Comparison of ENCODE assay signal across 18 cellular contexts in genomic region chr10:60008816-60009215, GRCh38.
DNase-seq lines count a peak whose midpoint lies in the region; ATAC-seq, FAIRE-seq and TF ChIP-seq lines count a peak whose summit lies in the region.
"Had no signal": no experiment of that assay in that cellular context is flagged by ENCODE, and none has a peak within 500 bp of the region (broad histone marks: within the 10 kb centered on the region; RNA-seq: fewer than 3 reads in every experiment).

No MANE protein-coding gene starts in this region.

- TF ChIP-seq CTCF in GM23338 (conservative IDR thresholded peaks at IDR 0.05; ENCODE audit: low read depth in 2 of 2) = 0 out of 4 replicates have a peak, but pooled peaks of 1 of the 2 experiments have one; percentile 0
- TF ChIP-seq CTCF in Panc1 (IDR thresholded peaks at IDR 0.05) = 0 out of 2 replicates have a peak, but pooled peaks have one; percentile 17
- TF ChIP-seq CTCF in epithelial cell of proximal tubule (conservative IDR thresholded peaks at IDR 0.05; ENCODE audit: low read depth, low read length) = peak; percentile 11

- H3K4me3 ChIP-seq in GM23338 (no peak overlapping the region), Panc1 (ENCODE audit: low read depth in 2 of 2, low read length in 2 of 2) (no peak overlapping the region), epithelial cell of proximal tubule (ENCODE audit: low read depth, low read length) (no peak overlapping the region)
- H3K4me3 ChIP-seq: GM23248 had no signal

- peaks cover 17% of the 10 kb centered on the region; the same call in 1 of the 2 replicates for H3K9me2 ChIP-seq in GM23338 (ENCODE audit: insufficient read depth)

- peaks cover 7% of the 10 kb centered on the region; the same call in 1 of the 3 replicates for H3K9me3 Mint-ChIP-seq in GM23338
- H3K9me3 Mint-ChIP-seq: CD4-positive, alpha-beta memory T cell had no signal

- H3K36me3 Mint-ChIP-seq in GM23338 (ENCODE audit: low read depth) = peaks cover 7% of the 10 kb centered on the region; the same call in 2 of the 3 replicates
- H3K36me3 Mint-ChIP-seq: CD4-positive, alpha-beta memory T cell had no signal

- no peak for DNase-seq in GM23338 (ENCODE audit: low spot score)
- DNase-seq in Panc1 (ENCODE audit: low read depth, low spot score) = no peak
- no peak for DNase-seq in epithelial cell of proximal tubule (ENCODE audit: low read depth)
- DNase-seq in urothelium cell line (ENCODE audit: low spot score) = peak; percentile 17
- DNase-seq in OCI-M1 (lab: John Stamatoyannopoulos, UW) = no peak
- no peak for DNase-seq in frontal cortex (ENCODE audit: low spot score in 2 of 2)
- DNase-seq in mucosa of gallbladder (ENCODE audit: low spot score) = no peak
- DNase-seq: BE2C; CD4-positive, alpha-beta memory T cell; GF-D8; GM23248; KBM-7; NCI-H1436 treated with DMSO at 0.1 percent for 48 hours; NCI-H2081; NCI-H510A; SHP77 treated with DMSO at 0.1 percent for 48 hours had no signal

- H3K27ac ChIP-seq in GM23338 (ENCODE audit: low read depth) (no peak overlapping the region), Panc1 (ENCODE audit: low read length) (no peak overlapping the region)
- H3K27ac ChIP-seq: GM23248 had no signal

- peak overlapping the region; percentile 72; the same call in 1 of the 2 replicates for H2AFZ ChIP-seq in GM23338
- H2AFZ ChIP-seq: GM23248 had no signal

- no peaks in the 10 kb centered on the region for H4K20me1 ChIP-seq in GM23338 (replicated peaks; ENCODE audit: insufficient read depth)

- no peak overlapping the region for H3K4me3 Mint-ChIP-seq in GM23338
- H3K4me3 Mint-ChIP-seq: CD4-positive, alpha-beta memory T cell had no signal

- no peaks in the 10 kb centered on the region for H3K27me3 ChIP-seq in GM23338 (ENCODE audit: insufficient read depth)
- H3K27me3 ChIP-seq in Panc1 (ENCODE audit: control insufficient read depth, insufficient read depth, low read length) = peaks cover 5% of the 10 kb centered on the region; the same call in 1 of the 2 replicates
- H3K27me3 ChIP-seq: BE2C had no signal

- no peaks in the 10 kb centered on the region for H3K27me3 Mint-ChIP-seq in GM23338 (ENCODE audit: insufficient read depth, low read depth, poor library complexity)

- H3K36me3 ChIP-seq in GM23338 (ENCODE audit: insufficient read depth) = no peaks in the 10 kb centered on the region
- no peaks in the 10 kb centered on the region for H3K36me3 ChIP-seq in Panc1 (ENCODE audit: control insufficient read depth, insufficient read depth, low read length)
- H3K36me3 ChIP-seq: BE2C had no signal

- no peaks in the 10 kb centered on the region for H3K9me3 ChIP-seq in Panc1 (ENCODE audit: control insufficient read depth, insufficient read depth, low read depth, low read length)
- H3K9me3 ChIP-seq: BE2C had no signal

- H3K27ac Mint-ChIP-seq in GM23338 = no peak overlapping the region; the same call in 1 of the 2 replicates
- H3K27ac Mint-ChIP-seq: CD4-positive, alpha-beta memory T cell had no signal

- no TSS peak for BruUV-seq in Panc1 (replicated peaks; lab: Mats Ljungman, UMichigan)

- POLR2A ChIA-PET in Panc1 (lab: Charles Lee) = no interaction called here

- ATAC-seq in GM23338 = no peak
- ATAC-seq in Panc1 = no peak
- ATAC-seq: HCT116 had no signal

- H3K79me2 ChIP-seq in GM23338 (replicated peaks; ENCODE audit: insufficient read depth) = no peaks in the 10 kb centered on the region

- H3K4me1 ChIP-seq in GM23338 (ENCODE audit: insufficient read depth) (peaks cover 11% of the 10 kb centered on the region; the same call in 1 of the 2 replicates), Panc1 (ENCODE audit: control insufficient read depth, insufficient read depth, low read length) (no peaks in the 10 kb centered on the region)
- H3K4me1 ChIP-seq: BE2C had no signal

- no peaks in the 10 kb centered on the region for H3F3A ChIP-seq in GM23338 (replicated peaks; ENCODE audit: low read depth)

- intact Hi-C loops in Panc1 (cut with micrococcal nuclease; ENCODE audit: unreplicated experiment) = no loop called here

- in situ Hi-C loops in Panc1 (cut with HindIII; ENCODE audit: low pct_unique_long_range_greater_than_20kb, low sequenced_read_pairs) = no loop called here

- H3K4me2 ChIP-seq in GM23338 = no peak overlapping the region

- CTCF ChIA-PET in Panc1 (lab: Charles Lee) = no interaction called here

- FAIRE-seq in urothelium cell line (lab: Jason Lieb, UNC) (no peak), frontal cortex (lab: Jason Lieb, UNC) (no peak)
- FAIRE-seq: GM12891 had no signal

- peaks cover 4% of the 10 kb centered on the region; the same call in 1 of the 3 replicates for H3K4me1 Mint-ChIP-seq in GM23338
- H3K4me1 Mint-ChIP-seq: CD4-positive, alpha-beta memory T cell had no signal

TF ChIP-seq in GM23338, 12 proteins besides CTCF, POLR2A, EP300 and RAD21:
- TF ChIP-seq ETS1 (IDR thresholded peaks at IDR 0.05) (no peak), ZNF114 (CRISPR knock-in tag; IDR thresholded peaks at IDR 0.05) (no peak), EZH2phosphoT487 (IDR thresholded peaks at IDR 0.05; ENCODE audit: unreplicated experiment) (no peak), NANOG (IDR thresholded peaks at IDR 0.05; ENCODE audit: borderline replicate concordance) (no peak), STAT1 (IDR thresholded peaks at IDR 0.05; ENCODE audit: unreplicated experiment) (no peak), ZNF331 (CRISPR knock-in tag; IDR thresholded peaks at IDR 0.05; ENCODE audit: low read depth) (no peak), ZNF462 (CRISPR knock-in tag; IDR thresholded peaks at IDR 0.05) (no peak), POLR2AphosphoS5 (IDR thresholded peaks at IDR 0.05; ENCODE audit: low read depth) (no peak)
